Comparison of ENCODE assay signal across 2 cellular contexts in the genomic region with DNA sequence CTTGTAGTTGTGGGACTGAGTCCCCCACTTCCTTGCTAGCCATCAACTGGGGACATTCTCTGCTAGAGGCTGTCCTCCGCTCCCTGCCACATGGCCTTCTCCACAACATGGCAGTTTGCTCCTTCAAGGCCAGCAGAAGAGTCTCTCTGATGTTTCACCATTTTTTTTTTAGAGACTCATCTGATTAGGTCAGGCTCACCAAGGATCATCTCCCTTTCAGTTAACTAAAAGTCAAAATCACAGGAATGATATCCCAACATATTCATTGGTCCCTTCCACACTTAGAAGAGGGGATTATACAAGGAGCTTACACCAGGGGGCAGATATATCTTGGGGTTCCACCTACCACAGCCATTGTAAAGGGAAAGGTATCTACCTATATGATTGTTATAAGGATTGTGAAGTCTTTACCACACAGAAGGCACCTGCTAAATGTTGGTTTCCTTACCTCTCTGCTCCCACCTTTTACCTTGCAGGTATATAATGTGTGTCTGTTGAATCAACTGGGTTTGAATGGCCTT.
TF ChIP-seq lines count a peak whose summit lies in the region.

No MANE protein-coding gene starts in this region.

TF ChIP-seq in HCT116, 20 proteins besides CTCF, POLR2A, EP300 and RAD21 (continued from another document):
- TF ChIP-seq, protein P1, sequence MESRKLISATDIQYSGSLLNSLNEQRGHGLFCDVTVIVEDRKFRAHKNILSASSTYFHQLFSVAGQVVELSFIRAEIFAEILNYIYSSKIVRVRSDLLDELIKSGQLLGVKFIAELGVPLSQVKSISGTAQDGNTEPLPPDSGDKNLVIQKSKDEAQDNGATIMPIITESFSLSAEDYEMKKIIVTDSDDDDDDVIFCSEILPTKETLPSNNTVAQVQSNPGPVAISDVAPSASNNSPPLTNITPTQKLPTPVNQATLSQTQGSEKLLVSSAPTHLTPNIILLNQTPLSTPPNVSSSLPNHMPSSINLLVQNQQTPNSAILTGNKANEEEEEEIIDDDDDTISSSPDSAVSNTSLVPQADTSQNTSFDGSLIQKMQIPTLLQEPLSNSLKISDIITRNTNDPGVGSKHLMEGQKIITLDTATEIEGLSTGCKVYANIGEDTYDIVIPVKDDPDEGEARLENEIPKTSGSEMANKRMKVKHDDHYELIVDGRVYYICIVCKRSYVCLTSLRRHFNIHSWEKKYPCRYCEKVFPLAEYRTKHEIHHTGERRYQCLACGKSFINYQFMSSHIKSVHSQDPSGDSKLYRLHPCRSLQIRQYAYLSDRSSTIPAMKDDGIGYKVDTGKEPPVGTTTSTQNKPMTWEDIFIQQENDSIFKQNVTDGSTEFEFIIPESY (IDR thresholded peaks at IDR 0.05; ENCODE audit: extremely low read depth, insufficient replicate concordance, low read length), result no peak
TF ChIP-seq in HCT116: peak in this region for 0.

TF ChIP-seq in WTC11, 78 proteins besides CTCF, POLR2A, EP300 and RAD21 (continued from another document):
- TF ChIP-seq, protein P2, sequence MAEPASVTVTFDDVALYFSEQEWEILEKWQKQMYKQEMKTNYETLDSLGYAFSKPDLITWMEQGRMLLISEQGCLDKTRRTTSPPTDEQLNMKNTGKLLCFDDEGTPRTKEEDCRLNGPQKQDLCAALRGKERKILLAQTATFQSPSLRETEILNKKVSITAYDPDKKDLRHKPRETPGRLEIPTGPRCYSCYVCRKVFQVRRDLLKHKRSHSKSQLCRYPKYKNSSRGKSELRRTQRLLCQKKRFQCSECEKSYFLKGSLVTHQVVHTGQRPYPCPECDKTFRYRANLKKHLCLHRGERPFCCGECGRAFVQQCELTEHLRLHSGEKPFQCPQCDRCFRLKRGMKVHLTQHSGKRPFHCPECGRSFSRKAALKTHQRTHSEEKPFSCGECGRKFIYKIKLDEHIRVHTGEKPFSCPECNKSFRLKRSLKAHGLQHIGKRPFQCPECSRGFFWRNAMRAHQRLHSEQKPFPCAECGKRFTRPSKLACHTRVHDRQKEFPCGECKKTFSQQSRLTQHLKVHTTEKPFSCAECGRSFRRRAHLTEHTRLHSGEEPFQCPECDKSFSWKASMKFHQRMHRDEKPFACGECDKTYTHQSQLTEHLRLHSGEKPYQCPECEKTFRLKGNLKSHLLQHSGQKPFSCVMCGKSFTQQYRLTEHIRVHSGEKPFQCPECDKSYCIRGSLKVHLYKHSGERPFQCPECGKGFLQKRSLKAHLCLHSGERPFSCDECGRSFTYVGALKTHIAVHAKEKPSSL (CRISPR knock-in tag; conservative IDR thresholded peaks at IDR 0.05), result no peak
- TF ChIP-seq ZNF396 (CRISPR knock-in tag; IDR thresholded peaks at IDR 0.05; ENCODE audit: borderline replicate concordance), result no peak
